20 cellular contexts compared by ENCODE assay signal in genomic region chr21:37421306-37421705, GRCh38. TPM values are rescaled to one million over a fixed set of nuclear protein-coding genes. Genes with fewer than 3 reads are reported as not detected.
DNase-seq lines count a peak whose midpoint lies in the region; ATAC-seq, FAIRE-seq and TF ChIP-seq lines count a peak whose summit lies in the region.
"Had no signal": no experiment of that assay in that cellular context is flagged by ENCODE, and none has a peak within 500 bp of the region (broad histone marks: within the 10 kb centered on the region; RNA-seq: fewer than 3 reads in every experiment).

No MANE protein-coding gene starts in this region.

- peaks cover 2% of the 10 kb centered on the region for H3K4me1 ChIP-seq in IMR-90 (ENCODE audit: control insufficient read depth, insufficient read depth, low read length)
- H3K4me1 ChIP-seq in K562 (replicated peaks in 1 of 2; ENCODE audit: control insufficient read depth in 2 of 2, insufficient read depth in 2 of 2, low read length in 2 of 2), result peaks cover 3 to 39% of the 10 kb centered on the region in 2 experiments
- peaks cover 11 to 89% (median 45%) of the 10 kb centered on the region in 4 donors for H3K4me1 ChIP-seq in stomach
- H3K4me1 ChIP-seq: BLaER1, Caco-2 had no signal

- TF ChIP-seq EP300 in K562 (IDR thresholded peaks at IDR 0.05; ENCODE audit: low read length), result no peak
- TF ChIP-seq EP300 in stomach (IDR thresholded peaks at IDR 0.05), result no peak

- no peak overlapping the region for H2AFZ ChIP-seq in IMR-90 (replicated peaks; ENCODE audit: low read length, poor library complexity)
- H2AFZ ChIP-seq in K562 (ENCODE audit: low read depth, low read length), result no peak overlapping the region
- H2AFZ ChIP-seq: GM23338 had no signal

- no peak for ATAC-seq in IMR-90 (ENCODE audit: low read depth)
- ATAC-seq in K562, result no peak
- ATAC-seq: CD8-positive, alpha-beta T cell; GM12878; GM23338 had no signal

- H2AK9ac ChIP-seq in IMR-90 (replicated peaks; ENCODE audit: low read depth, low read length, poor library complexity), result no peak overlapping the region

- no peak overlapping the region for H2BK15ac ChIP-seq in IMR-90 (ENCODE audit: low read depth, low read length)

- H4K8ac ChIP-seq in IMR-90 (ENCODE audit: low read depth in 2 of 2, low read length in 2 of 2), result no peak overlapping the region

- H4K20me1 ChIP-seq in IMR-90 (ENCODE audit: insufficient read depth, low read length), result peaks cover 39% of the 10 kb centered on the region; the same call in 1 of the 2 replicates
- H4K20me1 ChIP-seq in K562 (replicated peaks; ENCODE audit: control insufficient read depth, insufficient read depth, low read length), result peaks cover 3% of the 10 kb centered on the region; the same call in 1 of the 2 replicates

- H3K27ac ChIP-seq in IMR-90 (ENCODE audit: insufficient read depth, low read length), result no peak overlapping the region
- no peak overlapping the region for H3K27ac ChIP-seq in K562 (ENCODE audit: extremely low read depth, low read depth, low read length)
- H3K27ac ChIP-seq in stomach, result no peak overlapping the region
- H3K27ac ChIP-seq: BLaER1, C4-2B had no signal

- H3K36me3 ChIP-seq in IMR-90 (ENCODE audit: control insufficient read depth, insufficient read depth, low read length) (peaks cover 6% of the 10 kb centered on the region), K562 (ENCODE audit: control insufficient read depth, insufficient read depth, low read length) (peaks cover 56% of the 10 kb centered on the region), stomach (peaks cover 0 to 18% (median 11%) of the 10 kb centered on the region in 4 donors)

- H3K14ac ChIP-seq in IMR-90 (replicated peaks; ENCODE audit: low read depth, low read length), result 0 out of 2 replicates have a peak overlapping the region, but pooled peaks have one; percentile 10

- POLR2A ChIA-PET in IMR-90 (lab: Charles Lee; ENCODE audit: unreplicated experiment) (no interaction called here), K562 (lab: Yijun Ruan, JAX) (no interaction called here)

- WGBS in IMR-90 (ENCODE audit: extremely low coverage in 2 of 2, insufficient read length in 1 of 2), 2 experiments, result 100% methylated on average over 2 of the region's 8 CpGs; no CpG with 5 or more reads in 1 of the 2 experiments
- 94% methylated on average over 8 of the region's 8 CpGs for WGBS in K562 (ENCODE audit: insufficient coverage, low coverage, missing lambda C conversion rate)
- WGBS in stomach, 5 donors, result 93 to 96% (median 95%) methylated on average over 8 of the region's 8 CpGs

- BruUV-seq in IMR-90 (replicated peaks; lab: Mats Ljungman, UMichigan), result no TSS peak
- BruUV-seq in K562 (replicated peaks; lab: Mats Ljungman, UMichigan), result no TSS peak

- no peak overlapping the region for H4K5ac ChIP-seq in IMR-90 (ENCODE audit: low read depth, low read length)

- H2BK20ac ChIP-seq in IMR-90 (ENCODE audit: low read depth, low read length), result no peak overlapping the region

- intact Hi-C loops in IMR-90 (cut with micrococcal nuclease) (no loop called here), K562 (cut with micrococcal nuclease) (no loop called here), stomach (cut with DNase I; ENCODE audit: low total_unique reads) (no loop called here)

- H3K4me3 ChIP-seq in IMR-90 (ENCODE audit: insufficient read depth, low read depth, low read length) (no peak overlapping the region), K562 (no peak overlapping the region), stomach (no peak overlapping the region)
- H3K4me3 ChIP-seq: BLaER1, GM12878, GM23338, HAP-1 had no signal

- FAIRE-seq in K562 (lab: Jason Lieb, UNC) (no peak), islet of Langerhans (lab: Jason Lieb, UNC) (peak; percentile 36)
- FAIRE-seq: G401.6, GM12878, GM18507, H54 had no signal

- no peak overlapping the region for H3K23ac ChIP-seq in IMR-90 (ENCODE audit: low read depth, low read length)

- H3K79me2 ChIP-seq in K562 (ENCODE audit: control insufficient read depth, insufficient read depth, low read length), result peaks cover 100% of the 10 kb centered on the region

- peaks cover 32 to 54% of the 10 kb centered on the region in 2 experiments for H3K79me1 ChIP-seq in IMR-90 (ENCODE audit: low read depth in 1 of 2, low read length in 2 of 2)

- no peak overlapping the region for H2BK5ac ChIP-seq in IMR-90 (ENCODE audit: low read depth, low read length, poor library complexity, severe bottlenecking)

- H3K4ac ChIP-seq in IMR-90 (ENCODE audit: low read depth, low read length), result no peak overlapping the region

- no peak overlapping the region for H3K18ac ChIP-seq in IMR-90 (ENCODE audit: low read depth, low read length)

- H3K27me3 ChIP-seq in IMR-90 (ENCODE audit: control insufficient read depth, insufficient read depth, low read length) (no peaks in the 10 kb centered on the region), K562 (ENCODE audit: control insufficient read depth in 2 of 2, insufficient read depth in 2 of 2, low read length in 2 of 2) (no peaks in the 10 kb centered on the region), stomach (no peaks in the 10 kb centered on the region)
- H3K27me3 ChIP-seq: BLaER1 had no signal

- no peak for TF ChIP-seq CTCF in IMR-90 (conservative IDR thresholded peaks at IDR 0.05; ENCODE audit: low read depth, low read length)
- no peak for TF ChIP-seq CTCF in K562 (IDR thresholded peaks at IDR 0.05 in 2 of 3, conservative IDR thresholded peaks at IDR 0.05 in 1 of 3; ENCODE audit: insufficient read depth in 2 of 3, low read depth in 1 of 3, low read length in 3 of 3)
- TF ChIP-seq CTCF in stomach (IDR thresholded peaks at IDR 0.05), result no peak

- H4K91ac ChIP-seq in IMR-90 (ENCODE audit: insufficient read depth, low read depth, low read length), result no peak overlapping the region

- no peak overlapping the region for H3K4me2 ChIP-seq in IMR-90 (ENCODE audit: low read depth, low read length)
- no peak overlapping the region for H3K4me2 ChIP-seq in K562 (ENCODE audit: insufficient read depth, low read length)
- H3K4me2 ChIP-seq: BLaER1 had no signal

- H3K9me3 ChIP-seq in IMR-90 (ENCODE audit: control insufficient read depth, insufficient read depth, low read length) (no peaks in the 10 kb centered on the region), K562 (replicated peaks; ENCODE audit: control insufficient read depth, insufficient read depth, low read depth, low read length) (no peaks in the 10 kb centered on the region), stomach (no peaks in the 10 kb centered on the region)
- H3K9me3 ChIP-seq: HAP-1 had no signal

- dilution Hi-C loops in IMR-90 (cut with HindIII; ENCODE audit: low sequenced_read_pairs, unreplicated experiment), result no loop called here

- CTCF ChIA-PET in IMR-90 (lab: Yijun Ruan, JAX) (interaction anchor here (1.2 kb wide), 2 partner anchors 14 to 50 kb away, joined by 3 read pairs; no protein-coding TSS in a partner anchor), K562 (lab: Yijun Ruan, JAX; ENCODE audit: low intra/inter-chr PET ratio) (no interaction called here)

- H3K9me1 ChIP-seq in IMR-90 (ENCODE audit: insufficient read depth, low read length), result peaks cover 4% of the 10 kb centered on the region
- H3K9me1 ChIP-seq in K562 (ENCODE audit: control insufficient read depth, insufficient read depth, low read length), result no peaks in the 10 kb centered on the region

- TF ChIP-seq RAD21 in IMR-90 (IDR thresholded peaks at IDR 0.05; ENCODE audit: low read length) (no peak), K562 (CRISPR knock-in tag; conservative IDR thresholded peaks at IDR 0.05 in 1 of 2, IDR thresholded peaks at IDR 0.05 in 1 of 2) (no peak)

- no peak for TF ChIP-seq POLR2A in IMR-90 (IDR thresholded peaks at IDR 0.05; ENCODE audit: low read depth, low read length)
- no peak for TF ChIP-seq POLR2A in K562 (conservative IDR thresholded peaks at IDR 0.05)
- TF ChIP-seq POLR2A in stomach (IDR thresholded peaks at IDR 0.05), result no peak

- DNase-seq in IMR-90 (no peak), K562 (ENCODE audit: extremely low read depth in 1 of 4, low spot score in 3 of 4) (no peak), stomach (no peak), AG08396 (ENCODE audit: low spot score) (no peak), ureter (ENCODE audit: low spot score) (no peak)
- DNase-seq: Caco-2; CD4-positive, CD25-positive, alpha-beta regulatory T cell; CD8-positive, alpha-beta T cell; DMS153; DND-41; HFFc6 had no signal

- H3K9ac ChIP-seq in IMR-90 (ENCODE audit: low read depth, low read length), result no peak overlapping the region
- H3K9ac ChIP-seq in K562 (ENCODE audit: insufficient read depth in 1 of 2, low read depth in 2 of 2, low read length in 2 of 2), result no peak overlapping the region
- H3K9ac ChIP-seq: BLaER1 had no signal

- no peak overlapping the region for H2BK120ac ChIP-seq in IMR-90 (ENCODE audit: low read depth, low read length)

- H3K56ac ChIP-seq in IMR-90 (ENCODE audit: extremely low read depth, insufficient read depth, low read length), result no peak overlapping the region

- H2AK5ac ChIP-seq in IMR-90 (ENCODE audit: low read depth, low read length), result no peak overlapping the region

- in situ Hi-C loops in IMR-90 (cut with MboI; ENCODE audit: low sequenced_read_pairs) (no loop called here), K562 (cut with MboI) (no loop called here)

RNA-seq across cellular contexts. Expression of gene DYRK1A, which starts 54.7 kb away (rescaled TPM):
- 41.9 and 50.5 TPM in 2 replicates for total RNA-seq in IMR-90 (2012; rRNA removed)
- 18.6 and 22.2 TPM in 2 replicates for polyA plus RNA-seq in IMR-90 (2012; rRNA removed)
- polyA plus RNA-seq in IMR-90 (2012; cell fraction: cytosol; rRNA removed), result 3.9 and 14.0 TPM in 2 replicates
- 55.1 and 65.8 TPM in 2 replicates for polyA plus RNA-seq in IMR-90 (2012; cell fraction: nucleus; rRNA removed; ENCODE audit: low replicate concordance)
- 104 and 251 TPM in 2 replicates for total RNA-seq in K562 (2011; cell fraction: chromatin; rRNA removed; ENCODE audit: low replicate concordance)
- total RNA-seq in K562 (2011; cell fraction: nucleolus; rRNA removed), result 52.7 and 60.7 TPM in 2 replicates
- total RNA-seq in K562 (2011; cell fraction: nucleoplasm; rRNA removed), result 126 and 183 TPM in 2 replicates
- total RNA-seq in K562 (2014; rRNA removed), result 40.2 and 42.3 TPM in 2 replicates
- 58.9 and 66.8 TPM in 2 replicates for total RNA-seq in K562 (2014; rRNA removed; fragmentation: Illumina TruSeq; extraction: Trizol)
- 55.3 and 57.7 TPM in 2 replicates for total RNA-seq in K562 (2015; rRNA removed; fragmentation: Illumina TruSeq; extraction: Trizol)
- 55.8 and 64.8 TPM in 2 replicates for total RNA-seq in K562 (2021)
- polyA plus RNA-seq in K562 (2011; rRNA removed), result 59.9 and 65.9 TPM in 2 replicates
- polyA plus RNA-seq in K562 (2011; cell fraction: cytosol; rRNA removed), result 49.8 and 58.2 TPM in 2 replicates
- polyA plus RNA-seq in K562 (2011; cell fraction: nucleus; rRNA removed), result 116 and 121 TPM in 2 replicates
- polyA plus RNA-seq in K562 (2012), result 20.9 and 26.2 TPM in 2 replicates
- 35.5 and 36.5 TPM in 2 replicates for polyA plus RNA-seq in K562 (2014; fragmentation: Illumina TruSeq; extraction: Trizol)
- 10 to 100 TPM in 1 of 2 experiments, 1 to 10 TPM in 1; 3.7 to 13.2 TPM for polyA plus RNA-seq in K562 (2014; fragmentation: Nextera tagmentation; extraction: Ambion mirVana)
- polyA plus RNA-seq in K562 (2014; rRNA removed), result 29.1 and 32.7 TPM in 2 replicates
- 174 and 176 TPM in 2 replicates for polyA minus RNA-seq in K562 (2011; rRNA and poly(A)+ RNA removed)
- polyA minus RNA-seq in K562 (2011; cell fraction: cytosol; rRNA and poly(A)+ RNA removed), result 62.1 and 76.3 TPM in 2 replicates
- polyA minus RNA-seq in K562 (2011; cell fraction: nucleus; rRNA and poly(A)+ RNA removed), result 102 and 169 TPM in 2 replicates
- total RNA-seq in stomach, result 100 to 1,000 TPM in 2 of 5 donors, 10 to 100 TPM in 3; 58.3 to 124 (median 99.4) TPM
- polyA plus RNA-seq in stomach, result 10 to 100 TPM; 10.1 to 19.0 (median 16.3) TPM
- total RNA-seq in ureter, result 97.0 TPM
